10 cellular contexts compared by ENCODE assay signal in the genomic region with DNA sequence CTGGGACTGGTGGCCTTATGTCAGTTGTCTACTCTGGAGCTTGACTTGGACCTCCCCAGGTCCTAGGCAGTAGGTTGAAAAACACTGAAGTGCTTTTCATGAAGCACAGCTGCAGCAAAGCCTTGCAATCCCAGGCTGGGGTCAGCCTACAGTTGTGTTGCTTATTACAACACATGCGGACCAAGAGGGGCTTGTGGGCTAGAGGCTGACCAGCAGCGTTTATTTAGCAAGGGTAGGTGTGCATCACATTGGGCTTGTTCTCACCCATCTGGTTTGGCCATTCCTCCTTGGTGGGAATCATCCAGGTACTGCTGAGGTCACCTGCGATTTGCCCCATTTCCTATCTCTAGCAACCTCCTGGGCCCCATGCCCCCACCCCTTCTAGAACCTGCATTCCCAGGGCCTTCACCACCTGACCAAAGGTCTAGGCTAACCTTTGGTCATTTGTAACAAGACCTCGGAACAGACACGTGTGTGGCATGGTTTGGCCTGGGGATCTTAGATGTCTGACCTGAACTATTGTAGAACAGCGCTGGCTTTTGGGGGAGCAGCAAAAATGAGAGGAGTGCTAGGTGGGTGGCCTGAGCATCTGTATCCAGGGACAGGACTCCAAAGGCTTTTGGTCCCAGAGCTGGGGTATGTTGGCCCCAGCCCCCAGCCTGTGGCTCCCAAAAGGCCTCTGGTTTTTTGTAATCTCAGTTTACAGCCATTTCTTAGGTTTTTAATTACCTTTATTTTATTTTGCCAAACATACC. TPM values are rescaled to one million over a fixed set of nuclear protein-coding genes. Genes with fewer than 3 reads are reported as not detected.
DNase-seq lines count a peak whose midpoint lies in the region; ATAC-seq, FAIRE-seq and TF ChIP-seq lines count a peak whose summit lies in the region.
"Had no signal": no experiment of that assay in that cellular context is flagged by ENCODE, and none has a peak within 500 bp of the region (broad histone marks: within the 10 kb centered on the region; RNA-seq: fewer than 3 reads in every experiment).

No MANE protein-coding gene starts in this region.

- H3K9me3 Mint-ChIP-seq in activated CD4-positive, alpha-beta T cell treated with anti-CD3 and anti-CD28 coated beads, Interleukin-2, amount 10 ng/mL, durations not matched to agents 24 days and 14 days, result no peaks in the 10 kb centered on the region

- no peak for DNase-seq in activated CD4-positive, alpha-beta T cell treated with anti-CD3 and anti-CD28 coated beads, Interleukin-2, amount 10 ng/mL, durations not matched to agents 24 days and 14 days
- DNase-seq in activated CD4-positive, alpha-beta T cell treated with anti-CD3 and anti-CD28 coated beads for 4 hours, result no peak
- DNase-seq in NCI-H226, result peak; percentile 9
- DNase-seq in body of pancreas, result peak in 2 of 4 donors; percentile 37 to 49
- peak; percentile 28 for DNase-seq in small intestine
- DNase-seq in posterior vena cava (ENCODE audit: low spot score), result no peak
- DNase-seq: uterus had no signal

- H3K4me1 Mint-ChIP-seq in activated CD4-positive, alpha-beta T cell treated with anti-CD3 and anti-CD28 coated beads, Interleukin-2, amount 10 ng/mL, durations not matched to agents 24 days and 14 days, result peaks cover 11% of the 10 kb centered on the region

- H3K27me3 ChIP-seq in body of pancreas (no peaks in the 10 kb centered on the region), small intestine (ENCODE audit: control insufficient read depth in 2 of 2, insufficient read depth in 2 of 2, low read length in 2 of 2) (no peaks in the 10 kb centered on the region)
- H3K27me3 ChIP-seq: uterus had no signal

- H3K36me3 ChIP-seq in body of pancreas (replicated peaks in 1 of 2; ENCODE audit: insufficient read depth in 1 of 2, low read depth in 2 of 2) (no peaks in the 10 kb centered on the region), small intestine (ENCODE audit: control insufficient read depth in 2 of 2, insufficient read depth in 2 of 2, low read length in 2 of 2) (peaks cover 0 to 3% of the 10 kb centered on the region in 2 donors)
- H3K36me3 ChIP-seq: uterus had no signal

- TF ChIP-seq CTCF in body of pancreas (IDR thresholded peaks at IDR 0.05), result no peak

- H3K9me3 ChIP-seq in body of pancreas, result no peaks in the 10 kb centered on the region
- H3K9me3 ChIP-seq in small intestine (ENCODE audit: control insufficient read depth, low read depth), result no peaks in the 10 kb centered on the region
- H3K9me3 ChIP-seq: uterus had no signal

- TF ChIP-seq POLR2A in body of pancreas (IDR thresholded peaks at IDR 0.05), result peak; percentile 9 to 73 (median 49)

- H3K4me3 Mint-ChIP-seq in activated CD4-positive, alpha-beta T cell treated with anti-CD3 and anti-CD28 coated beads, Interleukin-2, amount 10 ng/mL, durations not matched to agents 24 days and 14 days, result peak overlapping the region; percentile 92

- H3K4me3 ChIP-seq in body of pancreas (no peak overlapping the region), small intestine (ENCODE audit: low read depth in 1 of 2, low read length in 2 of 2) (no peak overlapping the region)
- H3K4me3 ChIP-seq: uterus had no signal

- H3K36me3 Mint-ChIP-seq in activated CD4-positive, alpha-beta T cell treated with anti-CD3 and anti-CD28 coated beads, Interleukin-2, amount 10 ng/mL, durations not matched to agents 24 days and 14 days (ENCODE audit: low read depth), result peaks cover 38% of the 10 kb centered on the region

- intact Hi-C loops in activated CD4-positive, alpha-beta T cell treated with anti-CD3 and anti-CD28 coated beads, Interleukin-2, amount 10 ng/mL, durations not matched to agents 24 days and 14 days (cut with micrococcal nuclease), result no loop called here
- intact Hi-C loops in body of pancreas (cut with DNase I) (no loop called here), posterior vena cava (cut with DNase I) (no loop called here)

- no peak for ATAC-seq in body of pancreas
- no peak for ATAC-seq in GM19463 (IDR thresholded peaks at IDR 0.05; ENCODE audit: unreplicated experiment)
- no peak for ATAC-seq in GM21447 (IDR thresholded peaks at IDR 0.05; ENCODE audit: unreplicated experiment)

- no peak for FAIRE-seq in small intestine (lab: Jason Lieb, UNC)

- 25% methylated on average over 6 of the region's 6 CpGs; no CpG with 5 or more reads in 1 of the 2 donors for WGBS in body of pancreas, 2 donors
- WGBS in small intestine, 3 donors, result 31 to 52% (median 50%) methylated on average over 4 to 6 of the region's 6 CpGs

- H3K27ac ChIP-seq in body of pancreas (peak overlapping the region in 2 of 4 donors; percentile 51 to 55), small intestine (ENCODE audit: low read depth in 1 of 2, low read length in 1 of 2) (peak overlapping the region in 1 of 2 donors; percentile 62)
- H3K27ac ChIP-seq: parathyroid adenoma, uterus had no signal

- peaks cover 20% of the 10 kb centered on the region for H3K4me1 ChIP-seq in body of pancreas
- no peaks in the 10 kb centered on the region for H3K4me1 ChIP-seq in small intestine (ENCODE audit: control insufficient read depth in 2 of 2, insufficient read depth in 1 of 2, low read depth in 1 of 2, low read length in 1 of 2)
- H3K4me1 ChIP-seq: parathyroid adenoma, uterus had no signal

- no peaks in the 10 kb centered on the region for H3K27me3 Mint-ChIP-seq in activated CD4-positive, alpha-beta T cell treated with anti-CD3 and anti-CD28 coated beads, Interleukin-2, amount 10 ng/mL, durations not matched to agents 24 days and 14 days

- H3K27ac Mint-ChIP-seq in activated CD4-positive, alpha-beta T cell treated with anti-CD3 and anti-CD28 coated beads, Interleukin-2, amount 10 ng/mL, durations not matched to agents 24 days and 14 days, result peak overlapping the region; percentile 74

RNA-seq across cellular contexts. Expression of a gene that starts 3.0 kb away (rescaled TPM):
- total RNA-seq in activated CD4-positive, alpha-beta T cell treated with anti-CD3 and anti-CD28 coated beads, Interleukin-2, amount 10 ng/mL, durations not matched to agents 24 days and 14 days, result 2,338 and 2,364 TPM in 2 replicates
- total RNA-seq in body of pancreas (1,000 to 10,000 TPM; 1,426 to 2,757 TPM), posterior vena cava (1,000 to 10,000 TPM; 2,294 to 2,387 TPM)
- polyA plus RNA-seq in small intestine, result 1,000 to 10,000 TPM; 3,043 to 5,653 (median 5,246) TPM

RNA-seq across cellular contexts. Expression of a gene that starts 7.8 kb away (rescaled TPM):
- 13.5 and 13.8 TPM in 2 replicates for total RNA-seq in activated CD4-positive, alpha-beta T cell treated with anti-CD3 and anti-CD28 coated beads, Interleukin-2, amount 10 ng/mL, durations not matched to agents 24 days and 14 days
- 10 to 100 TPM in 1 of 2 donors, 1 to 10 TPM in 1; 9.6 to 16.1 TPM for total RNA-seq in body of pancreas
- polyA plus RNA-seq in small intestine, result 10 to 100 TPM; 17.0 to 24.0 (median 19.5) TPM
- total RNA-seq in posterior vena cava, result 10 to 100 TPM; 15.9 to 20.0 TPM

RNA-seq across cellular contexts. Expression of a gene that starts 10.1 kb away (rescaled TPM):
- total RNA-seq in activated CD4-positive, alpha-beta T cell treated with anti-CD3 and anti-CD28 coated beads, Interleukin-2, amount 10 ng/mL, durations not matched to agents 24 days and 14 days, result 65.5 and 66.0 TPM in 2 replicates
- total RNA-seq in body of pancreas, result 10 to 100 TPM; 42.0 to 97.6 TPM
- 10 to 100 TPM; 31.8 to 78.3 (median 60.8) TPM for polyA plus RNA-seq in small intestine
- total RNA-seq in posterior vena cava, result 10 to 100 TPM; 25.3 to 28.1 TPM

RNA-seq across cellular contexts. Expression of a gene that starts 22.1 kb away (rescaled TPM):
- 91.7 and 92.8 TPM in 2 replicates for total RNA-seq in activated CD4-positive, alpha-beta T cell treated with anti-CD3 and anti-CD28 coated beads, Interleukin-2, amount 10 ng/mL, durations not matched to agents 24 days and 14 days
- total RNA-seq in body of pancreas, result 10 to 100 TPM; 23.6 to 28.3 TPM
- polyA plus RNA-seq in small intestine, result 10 to 100 TPM; 37.6 to 82.3 (median 63.8) TPM
- total RNA-seq in posterior vena cava, result 10 to 100 TPM; 61.8 to 67.2 TPM

RNA-seq across cellular contexts. Expression of a gene that starts 26.8 kb away (rescaled TPM):
- 824 and 840 TPM in 2 replicates for total RNA-seq in activated CD4-positive, alpha-beta T cell treated with anti-CD3 and anti-CD28 coated beads, Interleukin-2, amount 10 ng/mL, durations not matched to agents 24 days and 14 days
- total RNA-seq in body of pancreas, result 100 to 1,000 TPM; 230 to 308 TPM
- polyA plus RNA-seq in small intestine, result 100 to 1,000 TPM in 1 of 3 donors, 10 to 100 TPM in 2; 19.2 to 251 (median 48.9) TPM
- 1,000 to 10,000 TPM; 5,571 to 6,731 TPM for total RNA-seq in posterior vena cava

Comparison
In these comparisons a context has a peak if more than half of its experiments do, and no peak if none do; other contexts are left out.
1. DNase-seq: peak in NCI-H226 (single experiment) and small intestine (single experiment); none in activated CD4-positive, alpha-beta T cell treated with anti-CD3 and anti-CD28 coated beads, Interleukin-2, amount 10 ng/mL, durations not matched to agents 24 days and 14 days (single experiment), activated CD4-positive, alpha-beta T cell treated with anti-CD3 and anti-CD28 coated beads for 4 hours (0 of 2) and posterior vena cava (single experiment).